Comparison of ENCODE assay signal across 1 cellular context in genomic region chr4:150237110-150237852, GRCh38.
A peak's percentile ranks its signal among the peaks of the same experiment; 100 is the strongest.
TF ChIP-seq lines count a peak whose summit lies in the region.

No MANE protein-coding gene starts in this region.

TF ChIP-seq in K562, 482 proteins besides CTCF, POLR2A, EP300 and RAD21 (continued from another document):
- TF ChIP-seq CREB3 (tag; conservative IDR thresholded peaks at IDR 0.05; ENCODE audit: low read depth) (no peak), MAFF (IDR thresholded peaks at IDR 0.05; ENCODE audit: low read length) (peak; percentile 9; the same call in 1 of the 2 replicates), ZBTB9 (CRISPR knock-in tag; IDR thresholded peaks at IDR 0.05) (no peak), FOSL1 (tag; conservative IDR thresholded peaks at IDR 0.05) (peak; percentile 95), CREM (IDR thresholded peaks at IDR 0.05; ENCODE audit: low read depth) (peak; percentile 53), MAFK (IDR thresholded peaks at IDR 0.05; ENCODE audit: low read length) (peak; percentile 49; the same call in 1 of the 2 replicates), ZBTB17 (CRISPR knock-in tag; IDR thresholded peaks at IDR 0.05) (peak; percentile 92), ZNF316 (IDR thresholded peaks at IDR 0.05) (no peak), MEIS2 (IDR thresholded peaks at IDR 0.05; ENCODE audit: partially characterized antibody) (no peak), STAG1 (CRISPR knock-in tag; IDR thresholded peaks at IDR 0.05; ENCODE audit: borderline replicate concordance) (no peak), THRB (CRISPR knock-in tag; conservative IDR thresholded peaks at IDR 0.05) (no peak), JUND (IDR thresholded peaks at IDR 0.05; ENCODE audit: borderline replicate concordance, low read depth, low read length) (peak; percentile 33; the same call in 1 of the 2 replicates), JUND (tag; IDR thresholded peaks at IDR 0.05; ENCODE audit: borderline replicate concordance, low read depth, low read length) (0 out of 3 replicates have a peak, but pooled peaks have one; percentile 11), ATF3 (IDR thresholded peaks at IDR 0.05) (peak; percentile 46; the same call in 1 of the 2 replicates), ATF3 (CRISPR knock-in tag; conservative IDR thresholded peaks at IDR 0.05) (no peak), MAFG (tag; conservative IDR thresholded peaks at IDR 0.05) (0 out of 2 replicates have a peak, but pooled peaks have one; percentile 22), NFE2 (IDR thresholded peaks at IDR 0.05; ENCODE audit: low read depth) (peak; percentile 44; the same call in 1 of the 2 replicates), PHF20 (IDR thresholded peaks at IDR 0.05; ENCODE audit: partially characterized antibody) (no peak), SMARCC2 (IDR thresholded peaks at IDR 0.05; ENCODE audit: low read depth) (no peak)
